ENCODE assay signal across 8 cellular contexts in genomic region chr12:124913474-124914391, GRCh38. TPM values are rescaled to one million over a fixed set of nuclear protein-coding genes. Genes with fewer than 3 reads are reported as not detected.
DNase-seq lines count a peak whose midpoint lies in the region; ATAC-seq and TF ChIP-seq lines count a peak whose summit lies in the region.

No MANE protein-coding gene starts in this region.

- ATAC-seq in HG03159 (IDR thresholded peaks at IDR 0.05; ENCODE audit: unreplicated experiment) (peak; percentile 28), memory B cell (ENCODE audit: low read depth) (peak; percentile 54)
- ATAC-seq in activated CD4-positive, alpha-beta T cell treated with anti-CD3 and anti-CD28 coated beads for 36 hours, result peak; percentile 41

- H3K4me3 Mint-ChIP-seq in activated CD4-positive, alpha-beta T cell treated with anti-CD3 and anti-CD28 coated beads for 36 hours, result peak overlapping the region; percentile 100
- H3K4me3 Mint-ChIP-seq in memory B cell, result peak overlapping the region; percentile 99

- peaks cover 72% of the 10 kb centered on the region for H3K4me1 Mint-ChIP-seq in activated CD4-positive, alpha-beta T cell treated with anti-CD3 and anti-CD28 coated beads for 36 hours
- H3K4me1 Mint-ChIP-seq in memory B cell, result peaks cover 60% of the 10 kb centered on the region

- peaks cover 42% of the 10 kb centered on the region for H3K36me3 Mint-ChIP-seq in activated CD4-positive, alpha-beta T cell treated with anti-CD3 and anti-CD28 coated beads for 36 hours (ENCODE audit: low read depth)
- H3K36me3 Mint-ChIP-seq in memory B cell, result peaks cover 26% of the 10 kb centered on the region

- intact Hi-C loops in activated CD4-positive, alpha-beta T cell treated with anti-CD3 and anti-CD28 coated beads for 36 hours (cut with DNase I, micrococcal nuclease), result loop anchor here (1.0 to 10.0 kb wide), 6 partner anchors 14 to 1939 kb away; partner anchors contain the start of genes NCOR2 (in 1 of the 2), OGFOD2 (in 1 of the 2), RILPL2 (in 1 of the 2) and SBNO1 (in 1 of the 2)

- H3K27me3 Mint-ChIP-seq in activated CD4-positive, alpha-beta T cell treated with anti-CD3 and anti-CD28 coated beads for 36 hours, result no peaks in the 10 kb centered on the region
- no peaks in the 10 kb centered on the region for H3K27me3 Mint-ChIP-seq in memory B cell

- no peaks in the 10 kb centered on the region for H3K9me3 Mint-ChIP-seq in activated CD4-positive, alpha-beta T cell treated with anti-CD3 and anti-CD28 coated beads for 36 hours (ENCODE audit: low read depth)
- no peaks in the 10 kb centered on the region for H3K9me3 Mint-ChIP-seq in memory B cell

- DNase-seq in GM10266 (ENCODE audit: extremely low spot score), result peak; percentile 61
- peak; percentile 98 for DNase-seq in activated CD4-positive, alpha-beta T cell treated with anti-CD3 and anti-CD28 coated beads for 36 hours
- DNase-seq in dermis blood vessel endothelial cell, result peak; percentile 90
- peak; percentile 91 for DNase-seq in memory B cell (ENCODE audit: low spot score in 2 of 2)
- peak; percentile 83 for DNase-seq in stimulated activated CD8-positive, alpha-beta memory T cell treated with anti-CD3 and anti-CD28 coated beads, Interleukin-15, amount 100 ng/mL, for 24 hours (ENCODE audit: low read depth)
- no peak for DNase-seq in 8988T
- DNase-seq in amniotic stem cell (lab: John Stamatoyannopoulos, UW), result no peak

- peak overlapping the region; percentile 100 for H3K27ac Mint-ChIP-seq in activated CD4-positive, alpha-beta T cell treated with anti-CD3 and anti-CD28 coated beads for 36 hours
- H3K27ac Mint-ChIP-seq in memory B cell, result peak overlapping the region; percentile 99

- peak; percentile 70 for TF ChIP-seq CTCF in GM10266 (IDR thresholded peaks at IDR 0.05; ENCODE audit: control insufficient read depth, insufficient read depth, low read depth, missing control alignments)

- CTCF ChIA-PET in activated CD4-positive, alpha-beta T cell treated with anti-CD3 and anti-CD28 coated beads for 36 hours (lab: Charles Lee), result interaction anchor here (0.7 to 7.9 kb wide), 2 partner anchors 26 to 168 kb away, joined by 3 to 92 read pairs; no protein-coding TSS in a partner anchor

- POLR2A ChIA-PET in activated CD4-positive, alpha-beta T cell treated with anti-CD3 and anti-CD28 coated beads for 36 hours (lab: Charles Lee), result interaction anchor here (0.6 to 4.1 kb wide), 6 partner anchors 8 to 139 kb away, joined by 3 to 39 read pairs (median 5); no protein-coding TSS in a partner anchor

RNA-seq across cellular contexts. Expression of gene UBC, which starts 0.7 kb away (rescaled TPM):
- 100 to 1,000 TPM; 809 to 936 TPM for total RNA-seq in activated CD4-positive, alpha-beta T cell treated with anti-CD3 and anti-CD28 coated beads for 36 hours
- 1,840 and 2,354 TPM in 2 replicates for total RNA-seq in dermis blood vessel endothelial cell

RNA-seq across cellular contexts. Expression of gene SCARB1, which starts 50.1 kb away (rescaled TPM):
- 10 to 100 TPM; 22.9 to 24.1 TPM for total RNA-seq in activated CD4-positive, alpha-beta T cell treated with anti-CD3 and anti-CD28 coated beads for 36 hours
- 42.5 and 44.1 TPM in 2 replicates for total RNA-seq in dermis blood vessel endothelial cell

Comparison
In these comparisons a context has a peak if more than half of its experiments do, and no peak if none do; other contexts are left out.
1. DNase-seq: peak in GM10266 (single experiment), activated CD4-positive, alpha-beta T cell treated with anti-CD3 and anti-CD28 coated beads for 36 hours (single experiment), dermis blood vessel endothelial cell (single experiment), memory B cell (2 of 2) and stimulated activated CD8-positive, alpha-beta memory T cell treated with anti-CD3 and anti-CD28 coated beads, Interleukin-15, amount 100 ng/mL, for 24 hours (single experiment); none in 8988T (single experiment) and amniotic stem cell (single experiment).
2. Peak in every context shown above with its lines, with median percentiles within 50 percentile points of each other: ATAC-seq.